Comparison of ENCODE assay signal across 1 cellular context in genomic region chr1:51058863-51059262, GRCh38.
A peak's percentile ranks its signal among the peaks of the same experiment; 100 is the strongest.
TF ChIP-seq lines count a peak whose summit lies in the region.

No MANE protein-coding gene starts in this region.

TF ChIP-seq in HepG2, 621 proteins besides CTCF, POLR2A, EP300 and RAD21 (continued from another document and continues in another):
- TF ChIP-seq KIAA2018 (CRISPR knock-in tag; IDR thresholded peaks at IDR 0.05; ENCODE audit: borderline replicate concordance) (no peak), PBX3 (CRISPR knock-in tag; IDR thresholded peaks at IDR 0.05; ENCODE audit: borderline replicate concordance) (no peak), ZNF556 (CRISPR knock-in tag; IDR thresholded peaks at IDR 0.05; ENCODE audit: borderline replicate concordance) (0 out of 2 replicates have a peak, but pooled peaks have one; percentile 37), HNRNPH1 (optimal IDR thresholded peaks at IDR 0.05; ENCODE audit: low read depth, low read length) (no peak), ZBTB38 (CRISPR knock-in tag; IDR thresholded peaks at IDR 0.05) (no peak), ZNF781 (CRISPR knock-in tag; IDR thresholded peaks at IDR 0.05; ENCODE audit: borderline replicate concordance, not compliant biosample characterization) (no peak), NFE2L1 (CRISPR knock-in tag; IDR thresholded peaks at IDR 0.05; ENCODE audit: borderline replicate concordance) (no peak), TAF15 (IDR thresholded peaks at IDR 0.05; ENCODE audit: low read depth, low read length, poor library complexity, severe bottlenecking) (no peak), ZKSCAN1 (IDR thresholded peaks at IDR 0.05; ENCODE audit: low read length) (no peak), BHLHE40 (IDR thresholded peaks at IDR 0.05; ENCODE audit: low read length) (no peak), GATAD2A (CRISPR knock-in tag; IDR thresholded peaks at IDR 0.05) (0 out of 2 replicates have a peak, but pooled peaks have one; percentile 11), SALL2 (CRISPR knock-in tag; IDR thresholded peaks at IDR 0.05) (no peak), ISL2 (CRISPR knock-in tag; IDR thresholded peaks at IDR 0.05) (0 out of 2 replicates have a peak, but pooled peaks have one; percentile 13), MAFF (IDR thresholded peaks at IDR 0.05; ENCODE audit: low read depth, low read length) (no peak), ZGPAT (CRISPR knock-in tag; IDR thresholded peaks at IDR 0.05) (no peak), SSRP1 (CRISPR knock-in tag; IDR thresholded peaks at IDR 0.05) (no peak), ZNF550 (CRISPR knock-in tag; IDR thresholded peaks at IDR 0.05; ENCODE audit: borderline replicate concordance) (no peak), SRSF4 (IDR thresholded peaks at IDR 0.05; ENCODE audit: low read depth, low read length, poor library complexity, severe bottlenecking) (no peak), ZSCAN22 (CRISPR knock-in tag; IDR thresholded peaks at IDR 0.05) (no peak), REXO4 (CRISPR knock-in tag; IDR thresholded peaks at IDR 0.05; ENCODE audit: borderline replicate concordance) (no peak), FOXO1 (CRISPR knock-in tag; IDR thresholded peaks at IDR 0.05) (0 out of 2 replicates have a peak, but pooled peaks have one; percentile 13), CBFB (CRISPR knock-in tag; IDR thresholded peaks at IDR 0.05) (no peak), ZNF563 (CRISPR knock-in tag; IDR thresholded peaks at IDR 0.05) (no peak), IKZF4 (CRISPR knock-in tag; IDR thresholded peaks at IDR 0.05; ENCODE audit: borderline replicate concordance, low read depth, not compliant biosample characterization) (no peak), MTF1 (CRISPR knock-in tag; IDR thresholded peaks at IDR 0.05) (no peak), HDAC1 (CRISPR knock-in tag; IDR thresholded peaks at IDR 0.05) (0 out of 2 replicates have a peak, but pooled peaks have one; percentile 28), ZNF75D (CRISPR knock-in tag; IDR thresholded peaks at IDR 0.05; ENCODE audit: borderline replicate concordance) (no peak), ZKSCAN5 (CRISPR knock-in tag; IDR thresholded peaks at IDR 0.05) (no peak), ZBTB25 (CRISPR knock-in tag; IDR thresholded peaks at IDR 0.05) (no peak), TEAD2 (CRISPR knock-in tag; IDR thresholded peaks at IDR 0.05) (no peak), TBX2 (CRISPR knock-in tag; IDR thresholded peaks at IDR 0.05; ENCODE audit: borderline replicate concordance) (no peak; the same call in 1 of the 2 replicates), HNRNPUL1 (IDR thresholded peaks at IDR 0.05; ENCODE audit: low read depth, low read length) (no peak), ZNF407 (CRISPR knock-in tag; IDR thresholded peaks at IDR 0.05; ENCODE audit: not compliant biosample characterization) (no peak), ZNF512B (CRISPR knock-in tag; IDR thresholded peaks at IDR 0.05; ENCODE audit: borderline replicate concordance) (no peak), ZNF660 (CRISPR knock-in tag; IDR thresholded peaks at IDR 0.05; ENCODE audit: borderline replicate concordance, low read depth) (no peak)
